ENCODE assay signal across 7 cellular contexts in genomic region chr2:152635635-152636298, GRCh38.
A peak's percentile ranks its signal among the peaks of the same experiment; 100 is the strongest.
DNase-seq lines count a peak whose midpoint lies in the region; ATAC-seq and TF ChIP-seq lines count a peak whose summit lies in the region.

No MANE protein-coding gene starts in this region.

- CTCF ChIA-PET in activated CD4-positive, alpha-beta memory T cell treated with anti-CD3 and anti-CD28 coated beads, Interleukin-2, amount 10 ng/mL, durations not matched to agents 7 days and 5 days (lab: Charles Lee), result interaction anchor here (0.8 to 5.6 kb wide), 25 partner anchors 9 to 610 kb away, joined by 3 to 58 read pairs (median 6); partner anchors contain the start of genes PRPF40A and STAM2

- peak; percentile 54 for ATAC-seq in HG02763 (IDR thresholded peaks at IDR 0.05; ENCODE audit: unreplicated experiment)
- peak; percentile 64 for ATAC-seq in effector memory CD8-positive, alpha-beta T cell (replicated peaks)

- no peak overlapping the region for H3K27ac Mint-ChIP-seq in activated CD4-positive, alpha-beta memory T cell treated with anti-CD3 and anti-CD28 coated beads, Interleukin-2, amount 10 ng/mL, durations not matched to agents 7 days and 5 days
- no peak overlapping the region for H3K27ac Mint-ChIP-seq in effector memory CD8-positive, alpha-beta T cell
- H3K27ac Mint-ChIP-seq in mesothelial cell of epicardium, result no peak overlapping the region

- peaks cover 1% of the 10 kb centered on the region for H3K27me3 Mint-ChIP-seq in activated CD4-positive, alpha-beta memory T cell treated with anti-CD3 and anti-CD28 coated beads, Interleukin-2, amount 10 ng/mL, durations not matched to agents 7 days and 5 days
- H3K27me3 Mint-ChIP-seq in effector memory CD8-positive, alpha-beta T cell, result peaks cover 6 to 17% of the 10 kb centered on the region in 2 donors
- no peaks in the 10 kb centered on the region for H3K27me3 Mint-ChIP-seq in mesothelial cell of epicardium (ENCODE audit: low read depth)

- H3K4me3 ChIP-seq in GM12864 (ENCODE audit: low read depth, low read length), result no peak overlapping the region

- no peaks in the 10 kb centered on the region for H3K36me3 Mint-ChIP-seq in activated CD4-positive, alpha-beta memory T cell treated with anti-CD3 and anti-CD28 coated beads, Interleukin-2, amount 10 ng/mL, durations not matched to agents 7 days and 5 days (ENCODE audit: low read depth)
- H3K36me3 Mint-ChIP-seq in effector memory CD8-positive, alpha-beta T cell (ENCODE audit: insufficient read depth), result no peaks in the 10 kb centered on the region
- H3K36me3 Mint-ChIP-seq in mesothelial cell of epicardium, result peaks cover 27% of the 10 kb centered on the region

- no peaks in the 10 kb centered on the region for H3K9me3 Mint-ChIP-seq in activated CD4-positive, alpha-beta memory T cell treated with anti-CD3 and anti-CD28 coated beads, Interleukin-2, amount 10 ng/mL, durations not matched to agents 7 days and 5 days
- no peaks in the 10 kb centered on the region for H3K9me3 Mint-ChIP-seq in effector memory CD8-positive, alpha-beta T cell
- no peaks in the 10 kb centered on the region for H3K9me3 Mint-ChIP-seq in mesothelial cell of epicardium

- peak; percentile 78 for TF ChIP-seq CTCF in GM12864 (IDR thresholded peaks at IDR 0.05; ENCODE audit: low read depth, low read length, missing control alignments)
- TF ChIP-seq CTCF in mesothelial cell of epicardium (IDR thresholded peaks at IDR 0.05; ENCODE audit: unreplicated experiment), result peak; percentile 96

- POLR2A ChIA-PET in activated CD4-positive, alpha-beta memory T cell treated with anti-CD3 and anti-CD28 coated beads, Interleukin-2, amount 10 ng/mL, durations not matched to agents 7 days and 5 days (lab: Charles Lee), result interaction anchor here (1.2 to 2.1 kb wide), 4 partner anchors 8 to 460 kb away, joined by 3 to 8 read pairs (median 4); partner anchors contain the start of genes PRPF40A and STAM2

- no peaks in the 10 kb centered on the region for H3K4me1 Mint-ChIP-seq in activated CD4-positive, alpha-beta memory T cell treated with anti-CD3 and anti-CD28 coated beads, Interleukin-2, amount 10 ng/mL, durations not matched to agents 7 days and 5 days
- H3K4me1 Mint-ChIP-seq in effector memory CD8-positive, alpha-beta T cell (ENCODE audit: low read depth in 2 of 2), result peaks cover 0 to 3% of the 10 kb centered on the region in 2 donors
- H3K4me1 Mint-ChIP-seq in mesothelial cell of epicardium, result no peaks in the 10 kb centered on the region

- DNase-seq in GM12864 (ENCODE audit: low read depth) (peak; percentile 15), NCI-H526 treated with DMSO at 0.1 percent for 48 hours (lab: John Stamatoyannopoulos, UW) (peak; percentile 11), mesothelial cell of epicardium (ENCODE audit: low spot score in 2 of 2, unreplicated experiment in 2 of 2) (peak; percentile 43 to 73)
- DNase-seq in activated CD4-positive, alpha-beta memory T cell treated with anti-CD3 and anti-CD28 coated beads, Interleukin-2, amount 10 ng/mL, durations not matched to agents 7 days and 5 days, result peak; percentile 68
- DNase-seq in effector memory CD8-positive, alpha-beta T cell, result peak; percentile 55 to 60 (median 56)
- DNase-seq in stimulated activated CD8-positive, alpha-beta memory T cell treated with anti-CD3 and anti-CD28 coated beads, Interleukin-7, amount 100 ng/mL, for 24 hours (ENCODE audit: low read depth), result peak; percentile 42

- H3K4me3 Mint-ChIP-seq in activated CD4-positive, alpha-beta memory T cell treated with anti-CD3 and anti-CD28 coated beads, Interleukin-2, amount 10 ng/mL, durations not matched to agents 7 days and 5 days, result no peak overlapping the region
- H3K4me3 Mint-ChIP-seq in effector memory CD8-positive, alpha-beta T cell, result no peak overlapping the region
- no peak overlapping the region for H3K4me3 Mint-ChIP-seq in mesothelial cell of epicardium

Comparison
In these comparisons a context has a peak if more than half of its experiments do, and no peak if none do; other contexts are left out.
1. DNase-seq: peak in every context shown above with its lines; median percentile 68 in activated CD4-positive, alpha-beta memory T cell treated with anti-CD3 and anti-CD28 coated beads, Interleukin-2, amount 10 ng/mL, durations not matched to agents 7 days and 5 days; 58 in mesothelial cell of epicardium; 56 in effector memory CD8-positive, alpha-beta T cell; 42 in stimulated activated CD8-positive, alpha-beta memory T cell treated with anti-CD3 and anti-CD28 coated beads, Interleukin-7, amount 100 ng/mL, for 24 hours; 15 in GM12864; 11 in NCI-H526 treated with DMSO at 0.1 percent for 48 hours.